In genomic region chr12:123363385-123363742, GRCh38 we compare ENCODE assay signal across 8 cellular contexts.
A peak's percentile ranks its signal among the peaks of the same experiment; 100 is the strongest.
DNase-seq lines count a peak whose midpoint lies in the region; ATAC-seq and TF ChIP-seq lines count a peak whose summit lies in the region.

No MANE protein-coding gene starts in this region.

- H3K4me3 ChIP-seq in SU-DHL-6 (ENCODE audit: insufficient read depth, low read length, poor library complexity, severe bottlenecking) (peak overlapping the region; percentile 69), fibroblast of pulmonary artery (replicated peaks; ENCODE audit: low read depth, low read length) (peak overlapping the region; percentile 89), rectal smooth muscle tissue (ENCODE audit: low read length) (peak overlapping the region; percentile 93)

- TF ChIP-seq CTCF in SU-DHL-6 (IDR thresholded peaks at IDR 0.05; ENCODE audit: insufficient read depth, low read length, poor library complexity, severe bottlenecking) (no peak), fibroblast of pulmonary artery (IDR thresholded peaks at IDR 0.05; ENCODE audit: low read length, missing control alignments) (no peak)

- 0 out of 2 replicates have a peak overlapping the region, but pooled peaks have one; percentile 63 for H3K27ac ChIP-seq in SU-DHL-6 (ENCODE audit: low read depth, low read length)
- peak overlapping the region; percentile 99 for H3K27ac ChIP-seq in rectal smooth muscle tissue (ENCODE audit: low read depth, low read length)

- H3K27me3 ChIP-seq in SU-DHL-6 (ENCODE audit: low read length) (no peaks in the 10 kb centered on the region), rectal smooth muscle tissue (ENCODE audit: control insufficient read depth, insufficient read depth, low read length) (no peaks in the 10 kb centered on the region)

- H3K79me2 ChIP-seq in SU-DHL-6 (ENCODE audit: insufficient read depth, low read length), result peaks cover 62% of the 10 kb centered on the region

- H3K36me3 ChIP-seq in SU-DHL-6 (ENCODE audit: low read length) (no peaks in the 10 kb centered on the region), rectal smooth muscle tissue (ENCODE audit: control insufficient read depth, insufficient read depth, low read length) (peaks cover 3% of the 10 kb centered on the region)

- no peak overlapping the region for H2AFZ ChIP-seq in SU-DHL-6 (ENCODE audit: low read depth, low read length, severe bottlenecking)

- DNase-seq in stimulated activated CD4-positive, alpha-beta T cell treated with anti-CD3 and anti-CD28 coated beads, Interleukin-4, amount 100 ng/mL, for 24 hours, result peak; percentile 6
- DNase-seq in stimulated activated CD4-positive, alpha-beta T cell treated with anti-CD3 and anti-CD28 coated beads, Interleukin-12 subunit alpha, Interleukin-12 subunit beta, amount 100 ng/mL, for 4 hours, result no peak
- DNase-seq in fibroblast of pulmonary artery (ENCODE audit: low read depth) (peak; percentile 19), posterior cingulate gyrus (no peak), NCI-H345 (lab: John Stamatoyannopoulos, UW) (no peak)

- ATAC-seq in GM21367 (IDR thresholded peaks at IDR 0.05; ENCODE audit: unreplicated experiment), result no peak

- H3K4me1 ChIP-seq in rectal smooth muscle tissue (ENCODE audit: control insufficient read depth, insufficient read depth, low read length), result peaks cover 6% of the 10 kb centered on the region

- H3K9ac ChIP-seq in SU-DHL-6 (ENCODE audit: low read length), result peak overlapping the region; percentile 80
- H3K9ac ChIP-seq in rectal smooth muscle tissue (ENCODE audit: low read length), result peak overlapping the region; percentile 73

- H3K9me2 ChIP-seq in SU-DHL-6 (replicated peaks; ENCODE audit: insufficient read depth, low read length), result no peaks in the 10 kb centered on the region

- peaks cover 9% of the 10 kb centered on the region for H3F3A ChIP-seq in SU-DHL-6 (ENCODE audit: insufficient read depth)

- no peaks in the 10 kb centered on the region; the same call in 1 of the 2 replicates for H4K20me1 ChIP-seq in SU-DHL-6 (ENCODE audit: low read depth, low read length)

- H3K9me3 ChIP-seq in SU-DHL-6 (ENCODE audit: insufficient read depth, low read length), result no peaks in the 10 kb centered on the region

- intact Hi-C loops in posterior cingulate gyrus (cut with DNase I), result no loop called here

- peak overlapping the region; percentile 80 for H3K4me2 ChIP-seq in SU-DHL-6 (ENCODE audit: low read depth, low read length, poor library complexity, severe bottlenecking)

Comparison
In these comparisons a context has a peak if more than half of its experiments do, and no peak if none do; other contexts are left out.
1. DNase-seq: peak in stimulated activated CD4-positive, alpha-beta T cell treated with anti-CD3 and anti-CD28 coated beads, Interleukin-4, amount 100 ng/mL, for 24 hours (single experiment) and fibroblast of pulmonary artery (single experiment); none in stimulated activated CD4-positive, alpha-beta T cell treated with anti-CD3 and anti-CD28 coated beads, Interleukin-12 subunit alpha, Interleukin-12 subunit beta, amount 100 ng/mL, for 4 hours (single experiment), posterior cingulate gyrus (0 of 10) and NCI-H345 (single experiment).
2. Peak in every context shown above with its lines, with median percentiles within 50 percentile points of each other: H3K4me3 ChIP-seq.